In the genomic region with DNA sequence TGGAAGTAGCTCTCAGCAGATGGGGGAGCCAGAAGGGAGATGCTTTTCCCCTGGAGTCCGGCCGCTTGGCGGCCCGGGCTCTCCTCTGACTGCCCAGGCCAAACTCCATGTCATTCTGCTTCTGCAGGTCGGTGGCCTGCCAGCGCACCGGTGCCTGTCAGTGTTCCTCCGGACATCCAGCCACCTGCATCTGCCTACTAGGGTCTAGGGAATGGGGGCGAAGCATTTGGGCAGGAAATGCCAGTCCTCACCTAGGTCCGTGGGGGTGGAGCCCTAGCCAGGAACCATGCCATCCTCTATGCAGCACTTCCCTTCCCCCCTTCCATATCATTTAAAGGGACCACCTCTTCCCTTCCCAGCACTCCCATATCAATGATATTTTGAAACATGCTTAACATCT, we compare ENCODE assay signal across 18 cellular contexts. TPM values are rescaled to one million over a fixed set of nuclear protein-coding genes. Genes with fewer than 3 reads are reported as not detected.
A peak's percentile ranks its signal among the peaks of the same experiment; 100 is the strongest.
DNase-seq lines count a peak whose midpoint lies in the region; ATAC-seq, FAIRE-seq and TF ChIP-seq lines count a peak whose summit lies in the region.
"Had no signal": no experiment of that assay in that cellular context is flagged by ENCODE, and none has a peak within 500 bp of the region (broad histone marks: within the 10 kb centered on the region; RNA-seq: fewer than 3 reads in every experiment).

No MANE protein-coding gene starts in this region.

- H3K27me3 Mint-ChIP-seq in chondrocyte (ENCODE audit: low read depth), result no peaks in the 10 kb centered on the region
- H3K27me3 Mint-ChIP-seq: activated naive CD8-positive, alpha-beta T cell treated with anti-CD3 and anti-CD28 coated beads for 36 hours had no signal

- peak; percentile 59 for FAIRE-seq in HTR-8/SVneo (lab: Jason Lieb, UNC)
- FAIRE-seq: G401.6 had no signal

- peaks cover 0 to 46% (median 19%) of the 10 kb centered on the region in 4 donors for H3K4me1 ChIP-seq in tibial artery

- ATAC-seq in omental fat pad (ENCODE audit: low FRiP score), result no peak
- no peak for ATAC-seq in HG03439 (IDR thresholded peaks at IDR 0.05; ENCODE audit: unreplicated experiment)
- ATAC-seq: CD8-positive, alpha-beta T cell had no signal

- H3K36me3 Mint-ChIP-seq in chondrocyte (ENCODE audit: low read depth), result peaks cover 2% of the 10 kb centered on the region
- H3K36me3 Mint-ChIP-seq: activated naive CD8-positive, alpha-beta T cell treated with anti-CD3 and anti-CD28 coated beads for 36 hours; CD8-positive, alpha-beta T cell; memory B cell had no signal

- no peaks in the 10 kb centered on the region for H3K9me3 Mint-ChIP-seq in chondrocyte (ENCODE audit: low read depth)
- H3K9me3 Mint-ChIP-seq: activated naive CD8-positive, alpha-beta T cell treated with anti-CD3 and anti-CD28 coated beads for 36 hours; CD8-positive, alpha-beta T cell; memory B cell had no signal

- peaks cover 49% of the 10 kb centered on the region for H3K4me1 Mint-ChIP-seq in chondrocyte (ENCODE audit: low read depth)
- H3K4me1 Mint-ChIP-seq: memory B cell had no signal

- DNase-seq in HTR-8/SVneo (ENCODE audit: insufficient read length, low spot score), result no peak
- no peak for DNase-seq in chondrocyte (ENCODE audit: low spot score)
- peak; percentile 84 for DNase-seq in mesenteric fat pad (ENCODE audit: low spot score)
- no peak for DNase-seq in tibial artery
- DNase-seq in omental fat pad (ENCODE audit: low spot score), result no peak
- no peak for DNase-seq in NCI-H1694 (lab: John Stamatoyannopoulos, UW)
- no peak for DNase-seq in superior temporal gyrus (ENCODE audit: extremely low spot score)
- DNase-seq: activated CD4-positive, alpha-beta T cell treated with anti-CD3 and anti-CD28 coated beads for 4 hours; activated naive CD8-positive, alpha-beta T cell treated with anti-CD3 and anti-CD28 coated beads for 36 hours; activated T-cell treated with anti-CD3 and anti-CD28 coated beads, Interleukin-2, amount 50 U/mL, for 1 hour; CD8-positive, alpha-beta T cell; NCI-H146; NCI-H526; T-helper 2 cell had no signal

- intact Hi-C loops in tibial artery (cut with DNase I; ENCODE audit: low total_unique reads), result no loop called here

- H3K27me3 ChIP-seq in tibial artery, result no peaks in the 10 kb centered on the region

- no peak for TF ChIP-seq CTCF in chondrocyte (IDR thresholded peaks at IDR 0.05)
- TF ChIP-seq CTCF in tibial artery (IDR thresholded peaks at IDR 0.05), result no peak
- no peak for TF ChIP-seq CTCF in omental fat pad (IDR thresholded peaks at IDR 0.05)

- no peaks in the 10 kb centered on the region for H3K36me3 ChIP-seq in tibial artery

- no peaks in the 10 kb centered on the region for H3K9me3 ChIP-seq in tibial artery

- H3K27ac Mint-ChIP-seq in chondrocyte (ENCODE audit: unreplicated experiment), result peak overlapping the region; percentile 98
- H3K27ac Mint-ChIP-seq: activated naive CD8-positive, alpha-beta T cell treated with anti-CD3 and anti-CD28 coated beads for 36 hours; CD8-positive, alpha-beta T cell; memory B cell had no signal

- H3K27ac ChIP-seq in tibial artery, result peak overlapping the region; percentile 81 to 89

- peak overlapping the region; percentile 57 for H3K4me3 Mint-ChIP-seq in chondrocyte (ENCODE audit: unreplicated experiment)
- H3K4me3 Mint-ChIP-seq: activated naive CD8-positive, alpha-beta T cell treated with anti-CD3 and anti-CD28 coated beads for 36 hours; CD8-positive, alpha-beta T cell; memory B cell had no signal

- H3K4me3 ChIP-seq in tibial artery, result peak overlapping the region; percentile 51 to 52

RNA-seq across cellular contexts. Expression of a gene that starts 34.2 kb away (rescaled TPM):
- 26.8 to 50.5 TPM (median 46.4 TPM) in 3 replicates for total RNA-seq in chondrocyte
- total RNA-seq in mesenteric fat pad, result 17.1 TPM
- total RNA-seq in omental fat pad, result 10 to 100 TPM in 3 of 4 donors, 1 to 10 TPM in 1; 7.4 to 32.3 (median 14.5) TPM
- total RNA-seq: CD8-positive, alpha-beta T cell had no signal

RNA-seq across cellular contexts. Expression of a gene that starts 37.1 kb away (rescaled TPM):
- total RNA-seq in chondrocyte (0.44 to 0.49 TPM (median 0.47 TPM) in 3 replicates), mesenteric fat pad (0.67 TPM), omental fat pad (under 1 TPM; 0.19 to 0.72 (median 0.50) TPM)

RNA-seq across cellular contexts. Expression of a gene that starts 51.8 kb away (rescaled TPM):
- total RNA-seq in chondrocyte, result 0.82 to 0.97 TPM in 2 of 3 replicates, not detected in the other
- total RNA-seq in mesenteric fat pad, result 1.3 TPM
- total RNA-seq in omental fat pad, result 10 to 100 TPM in 1 of 4 donors, 1 to 10 TPM in 3; 2.1 to 17.8 (median 3.0) TPM
- total RNA-seq: activated naive CD8-positive, alpha-beta T cell treated with anti-CD3 and anti-CD28 coated beads for 36 hours; CD8-positive, alpha-beta T cell; pulmonary artery endothelial cell had no signal
